ENCODE assay signal across 21 cellular contexts in the genomic region with DNA sequence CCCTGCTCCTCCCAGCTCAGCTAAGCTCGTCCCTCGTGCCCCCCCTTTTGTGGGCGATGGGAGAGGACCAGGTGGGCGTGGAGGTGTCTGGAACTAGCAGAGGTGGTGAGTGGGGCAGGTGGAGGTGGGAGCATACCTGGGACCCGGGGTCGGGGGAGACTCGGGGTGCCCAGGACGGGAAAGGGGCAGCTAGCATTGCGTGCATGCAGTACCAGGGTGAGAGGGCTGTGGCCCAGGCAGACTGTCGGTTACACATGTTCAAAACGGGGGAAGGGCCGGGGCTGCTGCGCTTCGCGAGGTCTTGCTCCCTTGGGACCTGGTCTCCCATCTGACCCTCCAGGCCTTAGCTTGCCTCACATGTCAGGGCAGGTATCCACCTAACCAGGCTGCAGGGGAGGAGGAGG. TPM values are rescaled to one million over a fixed set of nuclear protein-coding genes. Genes with fewer than 3 reads are reported as not detected.
A peak's percentile ranks its signal among the peaks of the same experiment; 100 is the strongest.
DNase-seq lines count a peak whose midpoint lies in the region; ATAC-seq and TF ChIP-seq lines count a peak whose summit lies in the region.
"Had no signal": no experiment of that assay in that cellular context is flagged by ENCODE, and none has a peak within 500 bp of the region (broad histone marks: within the 10 kb centered on the region; RNA-seq: fewer than 3 reads in every experiment).

No MANE protein-coding gene starts in this region.

- H3K9me3 ChIP-seq in cardiac muscle cell (ENCODE audit: low read depth), result no peaks in the 10 kb centered on the region
- H3K9me3 ChIP-seq in right atrium auricular region, result no peaks in the 10 kb centered on the region
- no peaks in the 10 kb centered on the region for H3K9me3 ChIP-seq in thymus (ENCODE audit: control insufficient read depth)
- H3K9me3 ChIP-seq: spleen, transverse colon had no signal

- no peaks in the 10 kb centered on the region for H3K9me3 Mint-ChIP-seq in WTC11
- H3K9me3 Mint-ChIP-seq: IgD-negative memory B cell; T-helper 2 cell treated with Interferon-gamma antibody and Interleukin-4, amounts not matched to agents 5 μg/mL and 100 μg/mL, for 36 hours had no signal

- no peak overlapping the region for H3K27ac Mint-ChIP-seq in WTC11
- H3K27ac Mint-ChIP-seq: T-helper 2 cell treated with Interferon-gamma antibody and Interleukin-4, amounts not matched to agents 5 μg/mL and 100 μg/mL, for 36 hours had no signal

- H3K4me3 ChIP-seq in cardiac muscle cell (no peak overlapping the region), right atrium auricular region (no peak overlapping the region), coronary artery (no peak overlapping the region), thymus (ENCODE audit: low read length) (no peak overlapping the region)
- H3K4me3 ChIP-seq: spleen, transverse colon had no signal

- peaks cover 4% of the 10 kb centered on the region for H3K27me3 Mint-ChIP-seq in WTC11 (ENCODE audit: low read depth)

- H3K4me1 ChIP-seq in cardiac muscle cell (ENCODE audit: low read depth), result peaks cover 12% of the 10 kb centered on the region
- peaks cover 0 to 31% of the 10 kb centered on the region in 2 donors for H3K4me1 ChIP-seq in right atrium auricular region
- peaks cover 19% of the 10 kb centered on the region for H3K4me1 ChIP-seq in thymus (ENCODE audit: control insufficient read depth, insufficient read depth, low read length)

- 64% methylated on average over 15 of the region's 15 CpGs for WGBS in thymus

- H3K36me3 Mint-ChIP-seq in WTC11, result peaks cover 14% of the 10 kb centered on the region

- H3K27ac ChIP-seq in cardiac muscle cell (peak overlapping the region; percentile 22), right atrium auricular region (no peak overlapping the region), coronary artery (no peak overlapping the region), thymus (ENCODE audit: low read depth) (peak overlapping the region; percentile 80)
- H3K27ac ChIP-seq: transverse colon had no signal

- TF ChIP-seq CTCF in cardiac muscle cell (IDR thresholded peaks at IDR 0.05; ENCODE audit: low read depth, low read length), result no peak
- no peak for TF ChIP-seq CTCF in right atrium auricular region (IDR thresholded peaks at IDR 0.05)
- no peak for TF ChIP-seq CTCF in coronary artery (IDR thresholded peaks at IDR 0.05)
- no peak for TF ChIP-seq CTCF in WTC11 (IDR thresholded peaks at IDR 0.05)

- H3K4me3 Mint-ChIP-seq in WTC11, result no peak overlapping the region
- H3K4me3 Mint-ChIP-seq: H9; T-helper 2 cell treated with Interferon-gamma antibody and Interleukin-4, amounts not matched to agents 5 μg/mL and 100 μg/mL, for 36 hours had no signal

- H3K36me3 ChIP-seq in cardiac muscle cell, result peaks cover 12% of the 10 kb centered on the region
- peaks cover 51% of the 10 kb centered on the region for H3K36me3 ChIP-seq in right atrium auricular region
- H3K36me3 ChIP-seq in thymus (ENCODE audit: control insufficient read depth, insufficient read depth), result peaks cover 48% of the 10 kb centered on the region

- DNase-seq in cardiac muscle cell (ENCODE audit: low read depth in 1 of 2, low spot score in 1 of 2) (no peak), right atrium auricular region (ENCODE audit: low spot score) (no peak), NCI-H2171 (lab: John Stamatoyannopoulos, UW) (peak; percentile 63), coronary artery (ENCODE audit: low spot score) (peak; percentile 69), WTC11 (ENCODE audit: low spot score) (no peak)
- no peak for DNase-seq in stimulated activated CD8-positive, alpha-beta memory T cell treated with anti-CD3 and anti-CD28 coated beads, Interleukin-4, amount 100 ng/mL, for 48 hours
- DNase-seq: activated CD8-positive, alpha-beta memory T cell treated with anti-CD3 and anti-CD28 coated beads, Interleukin-2, amount 50 U/mL, for 4 hours; anterior cingulate cortex; cerebellar nuclear complex; EL; H9; hippocampal formation; islet precursor cell; MV-4-11; NCI-H2081; spleen; transverse colon had no signal

- peaks cover 38% of the 10 kb centered on the region for H3K4me1 Mint-ChIP-seq in WTC11

- POLR2A ChIA-PET in WTC11 (lab: Charles Lee), result interaction anchor here (0.8 to 1.2 kb wide), 2 partner anchors 17 to 22 kb away, joined by 4 read pairs; no protein-coding TSS in a partner anchor

- CTCF ChIA-PET in WTC11 (lab: Charles Lee), result interaction anchor here (0.5 to 2.9 kb wide), 6 partner anchors 9 to 223 kb away, joined by 3 to 12 read pairs (median 4); no protein-coding TSS in a partner anchor

- ATAC-seq in WTC11 (no peak), GM21737 (IDR thresholded peaks at IDR 0.05; ENCODE audit: unreplicated experiment) (no peak)

- H3K27me3 ChIP-seq in cardiac muscle cell (no peaks in the 10 kb centered on the region), right atrium auricular region (no peaks in the 10 kb centered on the region), thymus (ENCODE audit: control insufficient read depth, insufficient read depth) (no peaks in the 10 kb centered on the region)
- H3K27me3 ChIP-seq: transverse colon had no signal

TF ChIP-seq in WTC11, 78 proteins besides CTCF, POLR2A, EP300 and RAD21:
- no peak for TF ChIP-seq GABPB1 (CRISPR knock-in tag; IDR thresholded peaks at IDR 0.05)
- no peak for TF ChIP-seq PREB (CRISPR knock-in tag; IDR thresholded peaks at IDR 0.05; ENCODE audit: borderline replicate concordance)
- no peak for TF ChIP-seq IRF1 (CRISPR knock-in tag; IDR thresholded peaks at IDR 0.05)
- TF ChIP-seq SP1 (CRISPR knock-in tag; conservative IDR thresholded peaks at IDR 0.05), result no peak
TF ChIP-seq in WTC11: peak in this region for 0.

RNA-seq across cellular contexts. Expression of gene TLE5, which starts 9.1 kb away (rescaled TPM):
- total RNA-seq in cardiac muscle cell (612 and 690 TPM in 2 replicates), right atrium auricular region (1,000 to 10,000 TPM in 1 of 2 donors, 100 to 1,000 TPM in 1; 869 to 1,050 TPM), WTC11 (2021) (233 to 249 TPM (median 246 TPM) in 3 replicates)
- polyA plus RNA-seq in cardiac muscle cell (446 and 487 TPM in 2 replicates), thymus (540 TPM)

RNA-seq across cellular contexts. Expression of gene TLE2, which starts 24.1 kb away (rescaled TPM):
- total RNA-seq in cardiac muscle cell (71.1 and 95.9 TPM in 2 replicates), right atrium auricular region (100 to 1,000 TPM in 1 of 2 donors, 10 to 100 TPM in 1; 41.2 to 101 TPM), WTC11 (2021) (13.1 to 20.0 TPM (median 15.8 TPM) in 3 replicates)
- polyA plus RNA-seq in cardiac muscle cell (102 and 105 TPM in 2 replicates), thymus (16.8 TPM)

RNA-seq across cellular contexts. Expression of gene GNA11, which starts 40.9 kb away (rescaled TPM):
- total RNA-seq in cardiac muscle cell (36.5 and 47.5 TPM in 2 replicates), right atrium auricular region (10 to 100 TPM; 58.4 to 77.9 TPM), WTC11 (2021) (22.4 to 27.2 TPM (median 23.5 TPM) in 3 replicates)
- polyA plus RNA-seq in cardiac muscle cell (60.8 and 63.3 TPM in 2 replicates), thymus (18.4 TPM)

Comparison
In these comparisons a context has a peak if more than half of its experiments do, and no peak if none do; other contexts are left out.
1. H3K27ac ChIP-seq: peak in cardiac muscle cell (single experiment) and thymus (single experiment); none in right atrium auricular region (0 of 2) and coronary artery (0 of 2).
2. DNase-seq: peak in NCI-H2171 (single experiment) and coronary artery (single experiment); none in cardiac muscle cell (0 of 2), right atrium auricular region (single experiment), WTC11 (single experiment) and stimulated activated CD8-positive, alpha-beta memory T cell treated with anti-CD3 and anti-CD28 coated beads, Interleukin-4, amount 100 ng/mL, for 48 hours (single experiment).